Comparison of ENCODE assay signal across 19 cellular contexts in genomic region chr12:79194595-79194994, GRCh38.
DNase-seq lines count a peak whose midpoint lies in the region; ATAC-seq, FAIRE-seq and TF ChIP-seq lines count a peak whose summit lies in the region.
"Had no signal": no experiment of that assay in that cellular context is flagged by ENCODE, and none has a peak within 500 bp of the region (broad histone marks: within the 10 kb centered on the region; RNA-seq: fewer than 3 reads in every experiment).

No MANE protein-coding gene starts in this region.

- no peaks in the 10 kb centered on the region for H3K9me3 ChIP-seq in right lobe of liver
- H3K9me3 ChIP-seq: SJSA1 had no signal

- no peak overlapping the region for H3K27ac ChIP-seq in right lobe of liver
- H3K27ac ChIP-seq: C4-2B, SJSA1 had no signal

- intact Hi-C loops in right lobe of liver (cut with DNase I), result no loop called here

- ATAC-seq in GM19324 (IDR thresholded peaks at IDR 0.05; ENCODE audit: low FRiP score, unreplicated experiment) (no peak), right lobe of liver (no peak)
- ATAC-seq: HCT116 had no signal

- FAIRE-seq in RCC 7860 (lab: Jason Lieb, UNC), result no peak
- FAIRE-seq: A204.1 had no signal

- in situ Hi-C loops in astrocyte of the spinal cord (cut with HindIII; ENCODE audit: low sequenced_read_pairs), result no loop called here

- WGBS in right lobe of liver (ENCODE audit: insufficient coverage, low coverage, low lambda C conversion rate, missing lambda C conversion rate), result 44% methylated on average over 3 of the region's 3 CpGs

- no peak for TF ChIP-seq CTCF in astrocyte of the spinal cord (IDR thresholded peaks at IDR 0.05; ENCODE audit: low read depth, low read length)
- TF ChIP-seq CTCF in right lobe of liver (IDR thresholded peaks at IDR 0.05), result no peak

- no peaks in the 10 kb centered on the region for H3K27me3 ChIP-seq in right lobe of liver
- H3K27me3 ChIP-seq: SJSA1 had no signal

- no peak overlapping the region for H3K4me3 ChIP-seq in astrocyte of the spinal cord (ENCODE audit: low read depth, low read length)
- H3K4me3 ChIP-seq in right lobe of liver, result no peak overlapping the region
- H3K4me3 ChIP-seq: SJSA1 had no signal

- TF ChIP-seq POLR2A in right lobe of liver (IDR thresholded peaks at IDR 0.05), result no peak

- no peaks in the 10 kb centered on the region for H3K36me3 ChIP-seq in right lobe of liver

- DNase-seq in EL, result peak; percentile 14
- DNase-seq in NCI-H226, result peak; percentile 13
- peak; percentile 24 for DNase-seq in astrocyte of the spinal cord (ENCODE audit: low read depth, low spot score)
- peak; percentile 28 for DNase-seq in iris pigment epithelial cell (ENCODE audit: low read depth)
- DNase-seq in D341Med (ENCODE audit: low spot score), result no peak
- no peak for DNase-seq in right lobe of liver
- DNase-seq in RCC 7860 (ENCODE audit: low spot score), result no peak
- DNase-seq: DMS79, GDM1, NCI-H1105, NCI-H1694, NCI-H2081 treated with DMSO at 0.1 percent for 48 hours, NCI-H748 treated with DMSO at 0.1 percent for 48 hours, OCI-M1 had no signal

- H3K4me1 ChIP-seq in right lobe of liver, result no peaks in the 10 kb centered on the region
- H3K4me1 ChIP-seq: SJSA1 had no signal

Comparison
In these comparisons a context has a peak if more than half of its experiments do, and no peak if none do; other contexts are left out.
1. DNase-seq: peak in EL (single experiment), NCI-H226 (single experiment), astrocyte of the spinal cord (single experiment) and iris pigment epithelial cell (single experiment); none in D341Med (single experiment), right lobe of liver (0 of 3) and RCC 7860 (single experiment).